Comparison of ENCODE assay signal across 15 cellular contexts in genomic region chr4:22369901-22370562, GRCh38.
A peak's percentile ranks its signal among the peaks of the same experiment; 100 is the strongest.
DNase-seq lines count a peak whose midpoint lies in the region; ATAC-seq and TF ChIP-seq lines count a peak whose summit lies in the region.
"Had no signal": no experiment of that assay in that cellular context is flagged by ENCODE, and none has a peak within 500 bp of the region (broad histone marks: within the 10 kb centered on the region; RNA-seq: fewer than 3 reads in every experiment).

No MANE protein-coding gene starts in this region.

- H2AFZ ChIP-seq in IMR-90 (replicated peaks; ENCODE audit: low read length, poor library complexity) (peak overlapping the region; percentile 48), mesenchymal stem cell (ENCODE audit: low read depth, low read length) (no peak overlapping the region)

- H2BK12ac ChIP-seq in mesenchymal stem cell (ENCODE audit: low read length in 2 of 2) = no peak overlapping the region

- H3K27ac ChIP-seq in IMR-90 (ENCODE audit: insufficient read depth, low read length) (no peak overlapping the region), mesenchymal stem cell (ENCODE audit: low read length, poor library complexity, severe bottlenecking) (no peak overlapping the region), stomach (no peak overlapping the region)
- H3K27ac ChIP-seq: A549, C4-2B had no signal

- in situ Hi-C loops in G401 (cut with HindIII; ENCODE audit: low sequenced_read_pairs) = loop anchor here (5.0 kb wide), 1 partner anchor 38 kb away; no protein-coding TSS in a partner anchor
- in situ Hi-C loops in IMR-90 (cut with MboI; ENCODE audit: low sequenced_read_pairs) = no loop called here

- no peak overlapping the region for H2BK20ac ChIP-seq in IMR-90 (ENCODE audit: low read depth, low read length)

- H3K9me3 ChIP-seq in IMR-90 (ENCODE audit: control insufficient read depth, insufficient read depth, low read length) = no peaks in the 10 kb centered on the region
- H3K9me3 ChIP-seq in mesenchymal stem cell (ENCODE audit: control insufficient read depth, low read length) = no peaks in the 10 kb centered on the region
- no peaks in the 10 kb centered on the region for H3K9me3 ChIP-seq in stomach
- H3K9me3 ChIP-seq: A549, BE2C, HAP-1 had no signal

- CTCF ChIA-PET in IMR-90 (lab: Yijun Ruan, JAX) = interaction anchor here (1.5 kb wide), 1 partner anchor 572 kb away, joined by 3 read pairs; no protein-coding TSS in a partner anchor

- H3K56ac ChIP-seq in IMR-90 (ENCODE audit: extremely low read depth, insufficient read depth, low read length) = no peak overlapping the region

- POLR2A ChIA-PET in IMR-90 (lab: Charles Lee; ENCODE audit: unreplicated experiment) = no interaction called here

- no peak for TF ChIP-seq EP300 in stomach (IDR thresholded peaks at IDR 0.05)

- dilution Hi-C loops in IMR-90 (cut with HindIII; ENCODE audit: low sequenced_read_pairs, unreplicated experiment) = no loop called here

- no peak overlapping the region for H3K23ac ChIP-seq in IMR-90 (ENCODE audit: low read depth, low read length)
- H3K23ac ChIP-seq in mesenchymal stem cell (ENCODE audit: low read length in 2 of 2) = no peak overlapping the region

- no peak overlapping the region for H3K4ac ChIP-seq in IMR-90 (ENCODE audit: low read depth, low read length)
- no peak overlapping the region for H3K4ac ChIP-seq in mesenchymal stem cell (ENCODE audit: low read depth in 1 of 2, low read length in 2 of 2)

- H3K4me3 ChIP-seq in IMR-90 (ENCODE audit: insufficient read depth, low read depth, low read length) = no peak overlapping the region
- H3K4me3 ChIP-seq in mesenchymal stem cell (ENCODE audit: insufficient read depth in 1 of 2, low read depth in 1 of 2, low read length in 2 of 2) = no peak overlapping the region
- no peak overlapping the region for H3K4me3 ChIP-seq in stomach
- H3K4me3 ChIP-seq: A549, HAP-1 had no signal

- intact Hi-C loops in IMR-90 (cut with micrococcal nuclease) (no loop called here), stomach (cut with DNase I; ENCODE audit: low total_unique reads) (no loop called here)

- TF ChIP-seq CTCF in IMR-90 (conservative IDR thresholded peaks at IDR 0.05; ENCODE audit: low read depth, low read length) (no peak), stomach (IDR thresholded peaks at IDR 0.05) (no peak)

- H3K36me3 ChIP-seq in IMR-90 (ENCODE audit: control insufficient read depth, insufficient read depth, low read length) = no peaks in the 10 kb centered on the region
- no peaks in the 10 kb centered on the region for H3K36me3 ChIP-seq in mesenchymal stem cell (ENCODE audit: control insufficient read depth in 1 of 2, insufficient read depth in 2 of 2, low read depth in 1 of 2, low read length in 2 of 2)
- H3K36me3 ChIP-seq in stomach = no peaks in the 10 kb centered on the region
- H3K36me3 ChIP-seq: BE2C, HAP-1 had no signal

- H4K20me1 ChIP-seq in IMR-90 (ENCODE audit: insufficient read depth, low read length) = no peaks in the 10 kb centered on the region; the same call in 1 of the 2 replicates

- H2AK5ac ChIP-seq in IMR-90 (ENCODE audit: low read depth, low read length) = no peak overlapping the region
- no peak overlapping the region for H2AK5ac ChIP-seq in mesenchymal stem cell (ENCODE audit: low read length, severe bottlenecking)

- H3K27me3 ChIP-seq in IMR-90 (ENCODE audit: control insufficient read depth, insufficient read depth, low read length) (no peaks in the 10 kb centered on the region), mesenchymal stem cell (ENCODE audit: control insufficient read depth in 1 of 2, insufficient read depth in 1 of 2, low read length in 2 of 2) (no peaks in the 10 kb centered on the region), stomach (no peaks in the 10 kb centered on the region)
- H3K27me3 ChIP-seq: BE2C had no signal

- H4K91ac ChIP-seq in IMR-90 (ENCODE audit: insufficient read depth, low read depth, low read length) (no peak overlapping the region), mesenchymal stem cell (ENCODE audit: low read length) (peak overlapping the region; percentile 15)

- TF ChIP-seq POLR2A in IMR-90 (IDR thresholded peaks at IDR 0.05; ENCODE audit: low read depth, low read length) (no peak), stomach (IDR thresholded peaks at IDR 0.05) (no peak)

- TF ChIP-seq RAD21 in IMR-90 (IDR thresholded peaks at IDR 0.05; ENCODE audit: low read length) = no peak

- no peaks in the 10 kb centered on the region for H3K9me1 ChIP-seq in IMR-90 (ENCODE audit: insufficient read depth, low read length)

- H3K18ac ChIP-seq in IMR-90 (ENCODE audit: low read depth, low read length) = no peak overlapping the region
- no peak overlapping the region for H3K18ac ChIP-seq in mesenchymal stem cell (ENCODE audit: low read depth in 1 of 2, low read length in 2 of 2)

- ATAC-seq in IMR-90 (ENCODE audit: low read depth) = no peak
- ATAC-seq: A549 had no signal

- no peak overlapping the region for H2AK9ac ChIP-seq in IMR-90 (replicated peaks; ENCODE audit: low read depth, low read length, poor library complexity)

- H4K8ac ChIP-seq in IMR-90 (ENCODE audit: low read depth in 2 of 2, low read length in 2 of 2) (no peak overlapping the region), mesenchymal stem cell (ENCODE audit: low read length) (no peak overlapping the region)

- no peaks in the 10 kb centered on the region for H3K79me1 ChIP-seq in IMR-90 (ENCODE audit: low read depth in 1 of 2, low read length in 2 of 2)
- no peaks in the 10 kb centered on the region for H3K79me1 ChIP-seq in mesenchymal stem cell (replicated peaks; ENCODE audit: low read length, poor library complexity, severe bottlenecking)

- no TSS peak for BruUV-seq in IMR-90 (replicated peaks; lab: Mats Ljungman, UMichigan)

- DNase-seq in G401 (ENCODE audit: low spot score) (peak; percentile 76), IMR-90 (no peak), mesenchymal stem cell (no peak), stomach (peak; percentile 31), NCI-H2107 (lab: John Stamatoyannopoulos, UW) (no peak), HCEC 1CT (no peak)
- DNase-seq: BE2C; CD4-positive, alpha-beta memory T cell; COR-L47; DND-41; GF-D8; HFFc6 had no signal

- H2BK15ac ChIP-seq in IMR-90 (ENCODE audit: low read depth, low read length) = no peak overlapping the region
- no peak overlapping the region for H2BK15ac ChIP-seq in mesenchymal stem cell (ENCODE audit: low read depth, poor library complexity, severe bottlenecking)

- WGBS in IMR-90 (ENCODE audit: extremely low coverage in 2 of 2, insufficient read length in 1 of 2), 2 experiments = 60 to 100% methylated on average over 1 of the region's 8 CpGs
- WGBS in mesenchymal stem cell = 81% methylated on average over 8 of the region's 8 CpGs
- 52 to 76% (median 55%) methylated on average over 8 of the region's 8 CpGs for WGBS in stomach, 5 donors

- H3K9ac ChIP-seq in IMR-90 (ENCODE audit: low read depth, low read length) = no peak overlapping the region
- H3K9ac ChIP-seq in mesenchymal stem cell (ENCODE audit: low read length) = no peak overlapping the region

- no peak overlapping the region for H2BK120ac ChIP-seq in IMR-90 (ENCODE audit: low read depth, low read length)
- no peak overlapping the region for H2BK120ac ChIP-seq in mesenchymal stem cell (ENCODE audit: low read depth, low read length)

- H3K14ac ChIP-seq in IMR-90 (replicated peaks; ENCODE audit: low read depth, low read length) (no peak overlapping the region), mesenchymal stem cell (ENCODE audit: low read length in 2 of 2) (no peak overlapping the region)

- no peak overlapping the region for H4K5ac ChIP-seq in IMR-90 (ENCODE audit: low read depth, low read length)

- H2BK5ac ChIP-seq in IMR-90 (ENCODE audit: low read depth, low read length, poor library complexity, severe bottlenecking) (no peak overlapping the region), mesenchymal stem cell (ENCODE audit: low read depth, low read length, poor library complexity, severe bottlenecking) (no peak overlapping the region)

- H3K4me1 ChIP-seq in IMR-90 (ENCODE audit: control insufficient read depth, insufficient read depth, low read length) = no peaks in the 10 kb centered on the region
- H3K4me1 ChIP-seq in mesenchymal stem cell (ENCODE audit: control insufficient read depth, insufficient read depth, low read depth, low read length) = peaks cover 2% of the 10 kb centered on the region
- H3K4me1 ChIP-seq in stomach = no peaks in the 10 kb centered on the region
- H3K4me1 ChIP-seq: A549, BE2C had no signal

- H3K4me2 ChIP-seq in IMR-90 (ENCODE audit: low read depth, low read length) = no peak overlapping the region
- H3K4me2 ChIP-seq in mesenchymal stem cell (ENCODE audit: low read length, poor library complexity, severe bottlenecking) = no peak overlapping the region
- H3K4me2 ChIP-seq: A549 had no signal

TF ChIP-seq in IMR-90, 13 proteins besides CTCF, POLR2A, EP300 and RAD21 (continues in another document):
- TF ChIP-seq CHD1 (IDR thresholded peaks at IDR 0.05; ENCODE audit: low read depth, low read length) = no peak
- TF ChIP-seq FOS (IDR thresholded peaks at IDR 0.05; ENCODE audit: low read depth, low read length) = no peak
- TF ChIP-seq ELK1 (IDR thresholded peaks at IDR 0.05; ENCODE audit: borderline replicate concordance, low read depth, low read length) = no peak
- no peak for TF ChIP-seq NFE2L2 (IDR thresholded peaks at IDR 0.05; ENCODE audit: low read depth, low read length)
- no peak for TF ChIP-seq USF2 (IDR thresholded peaks at IDR 0.05; ENCODE audit: low read depth, low read length)
- TF ChIP-seq MAFK (IDR thresholded peaks at IDR 0.05; ENCODE audit: low read depth, low read length) = no peak
- no peak for TF ChIP-seq RFX5 (IDR thresholded peaks at IDR 0.05; ENCODE audit: low read depth, low read length)
- no peak for TF ChIP-seq MXI1 (IDR thresholded peaks at IDR 0.05; ENCODE audit: borderline replicate concordance, low read depth, low read length)
- TF ChIP-seq RCOR1 (IDR thresholded peaks at IDR 0.05; ENCODE audit: insufficient replicate concordance, low read length) = no peak
- no peak for TF ChIP-seq MAZ (IDR thresholded peaks at IDR 0.05; ENCODE audit: borderline replicate concordance, low read depth, low read length)

Comparison
In these comparisons a context has a peak if more than half of its experiments do, and no peak if none do; other contexts are left out.
1. DNase-seq: peak in G401 (single experiment) and stomach (single experiment); none in IMR-90 (single experiment), mesenchymal stem cell (single experiment), NCI-H2107 (single experiment) and HCEC 1CT (single experiment).